ENCODE assay signal across 26 cellular contexts in the genomic region with DNA sequence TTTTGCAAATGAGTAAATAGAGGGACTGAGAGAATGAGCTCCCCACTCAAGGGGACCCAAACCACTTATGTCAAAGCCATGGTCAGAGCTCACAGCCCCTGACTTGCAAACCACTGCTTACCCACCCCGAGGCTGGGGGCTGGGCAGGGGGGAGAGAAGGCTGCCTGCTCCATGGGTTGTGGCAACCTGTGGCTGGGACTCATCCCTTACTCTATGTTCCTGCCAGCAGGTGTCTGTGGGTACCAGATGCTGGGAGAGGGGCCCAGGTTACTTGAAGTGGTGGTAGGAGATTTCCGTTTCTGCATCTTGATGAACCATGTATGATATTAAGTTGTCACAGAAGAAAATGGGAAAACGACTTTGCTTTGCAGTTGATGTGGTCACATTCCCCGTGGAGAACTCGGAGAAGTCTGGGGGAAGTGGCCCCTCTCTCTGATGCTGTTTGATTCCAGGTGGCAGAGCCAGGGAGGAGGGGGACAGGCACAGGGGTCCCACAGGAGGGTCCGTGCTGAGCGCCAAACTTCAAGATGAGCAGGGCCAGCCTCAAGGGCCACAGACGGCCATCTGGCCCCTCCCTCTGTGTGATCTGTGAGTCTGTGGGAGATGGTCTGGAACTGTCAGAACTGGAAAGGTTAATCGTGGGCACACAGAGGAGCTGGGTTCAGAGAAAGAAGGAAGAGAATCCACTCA. TPM values are rescaled to one million over a fixed set of nuclear protein-coding genes. Genes with fewer than 3 reads are reported as not detected.
"Had no signal": no experiment of that assay in that cellular context is flagged by ENCODE, and none has a peak within 500 bp of the region (broad histone marks: within the 10 kb centered on the region; RNA-seq: fewer than 3 reads in every experiment).

No MANE protein-coding gene starts in this region.

- H3K9me3 Mint-ChIP-seq: activated T-cell treated with anti-CD3 and anti-CD28 coated beads, Interleukin-2, amount 50 U/mL, for 72 hours; naive thymus-derived CD8-positive, alpha-beta T cell; stimulated activated naive B cell treated with anti-CD40 and anti-IgM and Interleukin-4, amounts not matched to agents 10 μg/mL and 1 μg/mL and 100 μg/mL, for 72 hours had no signal

- H3K27ac ChIP-seq: colonic mucosa, neutrophil, pancreas, psoas muscle, stomach, thyroid gland, WERI-Rb-1 had no signal

- H3K27ac Mint-ChIP-seq: activated naive CD8-positive, alpha-beta T cell; activated T-cell treated with anti-CD3 and anti-CD28 coated beads, Interleukin-2, amount 50 U/mL, for 72 hours; naive thymus-derived CD8-positive, alpha-beta T cell; stimulated activated naive B cell treated with anti-CD40 and anti-IgM and Interleukin-4, amounts not matched to agents 10 μg/mL and 1 μg/mL and 100 μg/mL, for 72 hours; T-helper 17 cell had no signal

- H3K4me2 ChIP-seq: smooth muscle cell had no signal

- H3K27me3 ChIP-seq: thyroid gland had no signal

- H3K36me3 ChIP-seq: colonic mucosa, neutrophil, pancreas, stomach, thyroid gland, WERI-Rb-1 had no signal

- H3K4me3 ChIP-seq: colonic mucosa, pancreas, psoas muscle, smooth muscle cell, stomach, thyroid gland had no signal

- H3K36me3 Mint-ChIP-seq: activated naive CD8-positive, alpha-beta T cell; naive thymus-derived CD8-positive, alpha-beta T cell; stimulated activated naive B cell treated with anti-CD40 and anti-IgM and Interleukin-4, amounts not matched to agents 10 μg/mL and 1 μg/mL and 100 μg/mL, for 72 hours had no signal

- H3K4me1 ChIP-seq: colonic mucosa, psoas muscle had no signal

- H3K4me3 Mint-ChIP-seq: activated naive CD8-positive, alpha-beta T cell; activated T-cell treated with anti-CD3 and anti-CD28 coated beads, Interleukin-2, amount 50 U/mL, for 72 hours; naive thymus-derived CD8-positive, alpha-beta T cell; stimulated activated naive B cell treated with anti-CD40 and anti-IgM and Interleukin-4, amounts not matched to agents 10 μg/mL and 1 μg/mL and 100 μg/mL, for 72 hours; T-helper 17 cell had no signal

- H3K9me3 ChIP-seq: colonic mucosa, neutrophil, pancreas, psoas muscle, stomach, thyroid gland had no signal

- ATAC-seq: activated CD4-positive, CD25-positive, alpha-beta regulatory T cell treated with anti-CD3 and anti-CD28 coated beads, Interleukin-2, amount 50 U/mL, for 24 hours; activated T-cell treated with anti-CD3 and anti-CD28 coated beads, Interleukin-2, amount 50 U/mL, for 72 hours; left cardiac atrium; left ventricle myocardium superior; naive thymus-derived CD8-positive, alpha-beta T cell; pancreas; psoas muscle; stimulated activated naive B cell treated with anti-CD40 and anti-IgM and Interleukin-4, amounts not matched to agents 10 μg/mL and 1 μg/mL and 100 μg/mL, for 72 hours; T-helper 17 cell had no signal

- DNase-seq: activated CD4-positive, alpha-beta T cell treated with anti-CD3 and anti-CD28 coated beads for 48 hours; activated CD4-positive, alpha-beta T cell treated with anti-CD3 and anti-CD28 coated beads, Interleukin-2, amount 50 U/mL, for 48 hours; activated naive CD4-positive, alpha-beta T cell; activated T-cell treated with anti-CD3 and anti-CD28 coated beads, Interleukin-2, amount 50 U/mL, for 72 hours; anterior cingulate cortex; colonic mucosa; effector CD8-positive, alpha-beta T cell; hippocampal formation; left cardiac atrium; left ventricle myocardium superior; mammary epithelial cell; naive thymus-derived CD8-positive, alpha-beta T cell; psoas muscle; stimulated activated CD4-positive, alpha-beta T cell treated with anti-CD3 and anti-CD28 coated beads, Interleukin-15, amount 100 ng/mL, for 24 hours; stimulated activated CD4-positive, alpha-beta T cell treated with anti-CD3 and anti-CD28 coated beads, Interleukin-2, amount 100 ng/mL, for 24 hours; stimulated activated naive B cell treated with anti-CD40 and anti-IgM and Interleukin-4, amounts not matched to agents 10 μg/mL and 1 μg/mL and 100 μg/mL, for 72 hours; stomach; T-helper 17 cell; T1000; thyroid gland; WERI-Rb-1 had no signal

RNA-seq across cellular contexts. Expression of gene CORO2B, which starts 23.3 kb away (rescaled TPM):
- total RNA-seq: T-helper 17 cell had no signal
- polyA plus RNA-seq: naive thymus-derived CD8-positive, alpha-beta T cell had no signal
